1 cellular context compared by ENCODE assay signal in genomic region chr3:16550676-16551341, GRCh38.
A peak's percentile ranks its signal among the peaks of the same experiment; 100 is the strongest.
TF ChIP-seq lines count a peak whose summit lies in the region.

No MANE protein-coding gene starts in this region.

TF ChIP-seq in H1, 55 proteins besides CTCF, POLR2A, EP300 and RAD21:
- TF ChIP-seq ZNF274 (IDR thresholded peaks at IDR 0.05; ENCODE audit: borderline replicate concordance, extremely low read depth, low read length): no peak
- no peak for TF ChIP-seq GABPA (IDR thresholded peaks at IDR 0.05; ENCODE audit: borderline replicate concordance, insufficient read depth, low read length)
- no peak for TF ChIP-seq RFX5 (IDR thresholded peaks at IDR 0.05; ENCODE audit: borderline replicate concordance, low read depth, low read length)
- no peak for TF ChIP-seq SP2 (IDR thresholded peaks at IDR 0.05; ENCODE audit: low read length)
- no peak for TF ChIP-seq HDAC2 (IDR thresholded peaks at IDR 0.05; ENCODE audit: borderline replicate concordance in 1 of 2, low read depth in 2 of 2, low read length in 2 of 2)
- peak; percentile 64; the same call in 1 of the 2 replicates for TF ChIP-seq YY1 (IDR thresholded peaks at IDR 0.05; ENCODE audit: low read depth, low read length)
- no peak for TF ChIP-seq RNF2 (IDR thresholded peaks at IDR 0.05; ENCODE audit: borderline replicate concordance, low read depth, low read length, missing control alignments, poor library complexity, severe bottlenecking)
- TF ChIP-seq KDM4A (IDR thresholded peaks at IDR 0.05; ENCODE audit: low read depth, low read length, severe bottlenecking): no peak
- TF ChIP-seq ATF3 (IDR thresholded peaks at IDR 0.05; ENCODE audit: insufficient read depth, low read depth, low read length): peak; percentile 80
- no peak for TF ChIP-seq HDAC6 (IDR thresholded peaks at IDR 0.05; ENCODE audit: low read depth, low read length)
- TF ChIP-seq TAF1 (IDR thresholded peaks at IDR 0.05; ENCODE audit: low read depth, low read length): peak; percentile 62; the same call in 1 of the 2 replicates
- TF ChIP-seq POLR2AphosphoS5 (IDR thresholded peaks at IDR 0.05; ENCODE audit: low read depth, low read length): peak; percentile 49; the same call in 1 of the 2 replicates
- no peak for TF ChIP-seq SP4 (IDR thresholded peaks at IDR 0.05; ENCODE audit: low read length)
- no peak for TF ChIP-seq SP1 (IDR thresholded peaks at IDR 0.05; ENCODE audit: low read depth, low read length)
- TF ChIP-seq SIRT6 (IDR thresholded peaks at IDR 0.05; ENCODE audit: low read length): no peak
- TF ChIP-seq KDM1A (IDR thresholded peaks at IDR 0.05; ENCODE audit: borderline replicate concordance, low read length): peak; percentile 51
- TF ChIP-seq TAF7 (optimal IDR thresholded peaks at IDR 0.05; ENCODE audit: borderline replicate concordance, low read depth, low read length): peak; percentile 34
- no peak for TF ChIP-seq TBP (IDR thresholded peaks at IDR 0.05; ENCODE audit: low read depth, low read length)
- no peak for TF ChIP-seq BRCA1 (IDR thresholded peaks at IDR 0.05; ENCODE audit: low read depth, low read length)
- TF ChIP-seq CHD2 (IDR thresholded peaks at IDR 0.05; ENCODE audit: low read length): no peak
- no peak for TF ChIP-seq GTF2F1 (IDR thresholded peaks at IDR 0.05; ENCODE audit: borderline replicate concordance, low read depth, low read length)
- TF ChIP-seq CTBP2 (IDR thresholded peaks at IDR 0.05; ENCODE audit: borderline replicate concordance, insufficient read depth, insufficient read length, low read length): no peak
- TF ChIP-seq, protein P1, sequence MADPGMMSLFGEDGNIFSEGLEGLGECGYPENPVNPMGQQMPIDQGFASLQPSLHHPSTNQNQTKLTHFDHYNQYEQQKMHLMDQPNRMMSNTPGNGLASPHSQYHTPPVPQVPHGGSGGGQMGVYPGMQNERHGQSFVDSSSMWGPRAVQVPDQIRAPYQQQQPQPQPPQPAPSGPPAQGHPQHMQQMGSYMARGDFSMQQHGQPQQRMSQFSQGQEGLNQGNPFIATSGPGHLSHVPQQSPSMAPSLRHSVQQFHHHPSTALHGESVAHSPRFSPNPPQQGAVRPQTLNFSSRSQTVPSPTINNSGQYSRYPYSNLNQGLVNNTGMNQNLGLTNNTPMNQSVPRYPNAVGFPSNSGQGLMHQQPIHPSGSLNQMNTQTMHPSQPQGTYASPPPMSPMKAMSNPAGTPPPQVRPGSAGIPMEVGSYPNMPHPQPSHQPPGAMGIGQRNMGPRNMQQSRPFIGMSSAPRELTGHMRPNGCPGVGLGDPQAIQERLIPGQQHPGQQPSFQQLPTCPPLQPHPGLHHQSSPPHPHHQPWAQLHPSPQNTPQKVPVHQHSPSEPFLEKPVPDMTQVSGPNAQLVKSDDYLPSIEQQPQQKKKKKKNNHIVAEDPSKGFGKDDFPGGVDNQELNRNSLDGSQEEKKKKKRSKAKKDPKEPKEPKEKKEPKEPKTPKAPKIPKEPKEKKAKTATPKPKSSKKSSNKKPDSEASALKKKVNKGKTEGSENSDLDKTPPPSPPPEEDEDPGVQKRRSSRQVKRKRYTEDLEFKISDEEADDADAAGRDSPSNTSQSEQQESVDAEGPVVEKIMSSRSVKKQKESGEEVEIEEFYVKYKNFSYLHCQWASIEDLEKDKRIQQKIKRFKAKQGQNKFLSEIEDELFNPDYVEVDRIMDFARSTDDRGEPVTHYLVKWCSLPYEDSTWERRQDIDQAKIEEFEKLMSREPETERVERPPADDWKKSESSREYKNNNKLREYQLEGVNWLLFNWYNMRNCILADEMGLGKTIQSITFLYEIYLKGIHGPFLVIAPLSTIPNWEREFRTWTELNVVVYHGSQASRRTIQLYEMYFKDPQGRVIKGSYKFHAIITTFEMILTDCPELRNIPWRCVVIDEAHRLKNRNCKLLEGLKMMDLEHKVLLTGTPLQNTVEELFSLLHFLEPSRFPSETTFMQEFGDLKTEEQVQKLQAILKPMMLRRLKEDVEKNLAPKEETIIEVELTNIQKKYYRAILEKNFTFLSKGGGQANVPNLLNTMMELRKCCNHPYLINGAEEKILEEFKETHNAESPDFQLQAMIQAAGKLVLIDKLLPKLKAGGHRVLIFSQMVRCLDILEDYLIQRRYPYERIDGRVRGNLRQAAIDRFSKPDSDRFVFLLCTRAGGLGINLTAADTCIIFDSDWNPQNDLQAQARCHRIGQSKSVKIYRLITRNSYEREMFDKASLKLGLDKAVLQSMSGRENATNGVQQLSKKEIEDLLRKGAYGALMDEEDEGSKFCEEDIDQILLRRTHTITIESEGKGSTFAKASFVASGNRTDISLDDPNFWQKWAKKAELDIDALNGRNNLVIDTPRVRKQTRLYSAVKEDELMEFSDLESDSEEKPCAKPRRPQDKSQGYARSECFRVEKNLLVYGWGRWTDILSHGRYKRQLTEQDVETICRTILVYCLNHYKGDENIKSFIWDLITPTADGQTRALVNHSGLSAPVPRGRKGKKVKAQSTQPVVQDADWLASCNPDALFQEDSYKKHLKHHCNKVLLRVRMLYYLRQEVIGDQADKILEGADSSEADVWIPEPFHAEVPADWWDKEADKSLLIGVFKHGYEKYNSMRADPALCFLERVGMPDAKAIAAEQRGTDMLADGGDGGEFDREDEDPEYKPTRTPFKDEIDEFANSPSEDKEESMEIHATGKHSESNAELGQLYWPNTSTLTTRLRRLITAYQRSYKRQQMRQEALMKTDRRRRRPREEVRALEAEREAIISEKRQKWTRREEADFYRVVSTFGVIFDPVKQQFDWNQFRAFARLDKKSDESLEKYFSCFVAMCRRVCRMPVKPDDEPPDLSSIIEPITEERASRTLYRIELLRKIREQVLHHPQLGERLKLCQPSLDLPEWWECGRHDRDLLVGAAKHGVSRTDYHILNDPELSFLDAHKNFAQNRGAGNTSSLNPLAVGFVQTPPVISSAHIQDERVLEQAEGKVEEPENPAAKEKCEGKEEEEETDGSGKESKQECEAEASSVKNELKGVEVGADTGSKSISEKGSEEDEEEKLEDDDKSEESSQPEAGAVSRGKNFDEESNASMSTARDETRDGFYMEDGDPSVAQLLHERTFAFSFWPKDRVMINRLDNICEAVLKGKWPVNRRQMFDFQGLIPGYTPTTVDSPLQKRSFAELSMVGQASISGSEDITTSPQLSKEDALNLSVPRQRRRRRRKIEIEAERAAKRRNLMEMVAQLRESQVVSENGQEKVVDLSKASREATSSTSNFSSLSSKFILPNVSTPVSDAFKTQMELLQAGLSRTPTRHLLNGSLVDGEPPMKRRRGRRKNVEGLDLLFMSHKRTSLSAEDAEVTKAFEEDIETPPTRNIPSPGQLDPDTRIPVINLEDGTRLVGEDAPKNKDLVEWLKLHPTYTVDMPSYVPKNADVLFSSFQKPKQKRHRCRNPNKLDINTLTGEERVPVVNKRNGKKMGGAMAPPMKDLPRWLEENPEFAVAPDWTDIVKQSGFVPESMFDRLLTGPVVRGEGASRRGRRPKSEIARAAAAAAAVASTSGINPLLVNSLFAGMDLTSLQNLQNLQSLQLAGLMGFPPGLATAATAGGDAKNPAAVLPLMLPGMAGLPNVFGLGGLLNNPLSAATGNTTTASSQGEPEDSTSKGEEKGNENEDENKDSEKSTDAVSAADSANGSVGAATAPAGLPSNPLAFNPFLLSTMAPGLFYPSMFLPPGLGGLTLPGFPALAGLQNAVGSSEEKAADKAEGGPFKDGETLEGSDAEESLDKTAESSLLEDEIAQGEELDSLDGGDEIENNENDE (IDR thresholded peaks at IDR 0.05; ENCODE audit: insufficient replicate concordance, low read length): no peak
- no peak for TF ChIP-seq RXRA (IDR thresholded peaks at IDR 0.05; ENCODE audit: insufficient read depth, low read depth, low read length)
- TF ChIP-seq BACH1 (IDR thresholded peaks at IDR 0.05; ENCODE audit: low read length): no peak
- TF ChIP-seq MAFK (IDR thresholded peaks at IDR 0.05; ENCODE audit: low read depth, low read length): no peak
- TF ChIP-seq PHF8 (conservative IDR thresholded peaks at IDR 0.05; ENCODE audit: low read depth, low read length): no peak
- TF ChIP-seq POU5F1 (IDR thresholded peaks at IDR 0.05; ENCODE audit: low read depth, low read length): no peak
- TF ChIP-seq FOSL1 (IDR thresholded peaks at IDR 0.05; ENCODE audit: insufficient read depth, low read depth, low read length): no peak
- no peak for TF ChIP-seq SAP30 (IDR thresholded peaks at IDR 0.05; ENCODE audit: insufficient read depth, insufficient replicate concordance, low read length)
- no peak for TF ChIP-seq BCL11A (IDR thresholded peaks at IDR 0.05; ENCODE audit: low read depth in 2 of 2, low read length in 2 of 2)
- no peak for TF ChIP-seq RBBP5 (IDR thresholded peaks at IDR 0.05; ENCODE audit: borderline replicate concordance, low read depth, low read length)
- TF ChIP-seq NRF1 (IDR thresholded peaks at IDR 0.05; ENCODE audit: low read depth, low read length): no peak
- TF ChIP-seq CBX8 (IDR thresholded peaks at IDR 0.05; ENCODE audit: borderline replicate concordance, low read depth, low read length): no peak
- TF ChIP-seq JUN (IDR thresholded peaks at IDR 0.05; ENCODE audit: low read depth, low read length): no peak
- no peak for TF ChIP-seq TCF12 (IDR thresholded peaks at IDR 0.05; ENCODE audit: low read depth, low read length)
- no peak for TF ChIP-seq SUZ12 (IDR thresholded peaks at IDR 0.05; ENCODE audit: low read length)
- 0 out of 4 replicates have a peak, but pooled peaks of 1 of the 2 experiments have one; percentile 27 for TF ChIP-seq SIN3A (conservative IDR thresholded peaks at IDR 0.05 in 1 of 2, IDR thresholded peaks at IDR 0.05 in 1 of 2; ENCODE audit: low read depth in 1 of 2, low read length in 2 of 2)
- no peak for TF ChIP-seq SRF (IDR thresholded peaks at IDR 0.05; ENCODE audit: low read depth, low read length)
- TF ChIP-seq JUND (IDR thresholded peaks at IDR 0.05; ENCODE audit: low read length): peak; percentile 57; the same call in 1 of the 2 replicates
- TF ChIP-seq CEBPB (IDR thresholded peaks at IDR 0.05; ENCODE audit: low read depth, low read length): peak; percentile 99
- TF ChIP-seq EZH2 (IDR thresholded peaks at IDR 0.05; ENCODE audit: low read depth, low read length, severe bottlenecking): no peak
- no peak for TF ChIP-seq CBX5 (IDR thresholded peaks at IDR 0.05; ENCODE audit: low read depth, low read length)
- TF ChIP-seq ATF2 (IDR thresholded peaks at IDR 0.05; ENCODE audit: low read length): no peak
- TF ChIP-seq, protein P2, sequence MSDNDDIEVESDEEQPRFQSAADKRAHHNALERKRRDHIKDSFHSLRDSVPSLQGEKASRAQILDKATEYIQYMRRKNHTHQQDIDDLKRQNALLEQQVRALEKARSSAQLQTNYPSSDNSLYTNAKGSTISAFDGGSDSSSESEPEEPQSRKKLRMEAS (IDR thresholded peaks at IDR 0.05): peak; percentile 80
- peak; percentile 49; the same call in 1 of the 2 replicates for TF ChIP-seq TEAD4 (IDR thresholded peaks at IDR 0.05; ENCODE audit: low read depth, low read length)
- TF ChIP-seq E2F6 (IDR thresholded peaks at IDR 0.05): no peak
